34 cellular contexts compared by ENCODE assay signal in genomic region chr2:47127862-47128543, GRCh38. TPM values are rescaled to one million over a fixed set of nuclear protein-coding genes. Genes with fewer than 3 reads are reported as not detected.
A peak's percentile ranks its signal among the peaks of the same experiment; 100 is the strongest.
DNase-seq lines count a peak whose midpoint lies in the region; ATAC-seq and TF ChIP-seq lines count a peak whose summit lies in the region.
"Had no signal": no experiment of that assay in that cellular context is flagged by ENCODE, and none has a peak within 500 bp of the region (broad histone marks: within the 10 kb centered on the region; RNA-seq: fewer than 3 reads in every experiment).

No MANE protein-coding gene starts in this region.

- H3F3A ChIP-seq in Loucy (ENCODE audit: low read depth), result no peaks in the 10 kb centered on the region

- H3K36me3 ChIP-seq in Loucy (ENCODE audit: insufficient read depth, low read length), result no peaks in the 10 kb centered on the region
- H3K36me3 ChIP-seq in endodermal cell (ENCODE audit: control insufficient read depth, insufficient read depth, low read length), result no peaks in the 10 kb centered on the region
- no peaks in the 10 kb centered on the region for H3K36me3 ChIP-seq in rectal smooth muscle tissue (ENCODE audit: control insufficient read depth, insufficient read depth, low read length)
- H3K36me3 ChIP-seq: upper lobe of left lung had no signal

- no peak overlapping the region for H3K27ac Mint-ChIP-seq in endodermal cell
- H3K27ac Mint-ChIP-seq: activated T-helper 1 cell treated with anti-CD3 and anti-CD28 coated beads, Interleukin-12 subunit alpha, Interleukin-12 subunit beta, Interleukin-2, Interleukin-4 antibody, amounts not matched to agents 30 ng/mL and 10 ng/mL and 1 ng/mL, durations not matched to agents 14 hours and 24 hours and 36 hours; CD8-positive, alpha-beta T cell had no signal

- H2AFZ ChIP-seq in Loucy (ENCODE audit: low read length), result no peak overlapping the region

- DNase-seq in DMS53 (lab: John Stamatoyannopoulos, UW) (peak; percentile 20), DMS53 treated with DMSO at 0.1 percent for 48 hours (lab: John Stamatoyannopoulos, UW; ENCODE audit: unreplicated experiment) (no peak), endodermal cell (peak; percentile 51), T-helper 1 cell (no peak), AG20443 (ENCODE audit: low spot score) (no peak)
- DNase-seq: 8988T; activated CD4-positive, alpha-beta T cell treated with anti-CD3 and anti-CD28 coated beads, Interleukin-2, amount 50 U/mL, for 4 hours; activated CD4-positive, CD25-positive, alpha-beta regulatory T cell; activated naive CD4-positive, alpha-beta T cell treated with anti-CD3 and anti-CD28 coated beads, Interleukin-2, amount 50 U/mL, for 16 hours; AML-193; anterior cingulate cortex; CD8-positive, alpha-beta T cell; dermis blood vessel endothelial cell; DMS79; left colon; naive B cell; NCI-H1417; NCI-H526 treated with DMSO at 0.1 percent for 48 hours; nucleus accumbens; OCI-M1; Right ventricle myocardium superior; stimulated activated CD4-positive, alpha-beta T cell treated with anti-CD3 and anti-CD28 coated beads, Interleukin-1b, Interleukin-23, amount 100 ng/mL, for 48 hours; substantia nigra; SW 1271; upper lobe of left lung had no signal

- H3K4me3 Mint-ChIP-seq in endodermal cell, result no peak overlapping the region
- H3K4me3 Mint-ChIP-seq: activated T-helper 1 cell treated with anti-CD3 and anti-CD28 coated beads, Interleukin-12 subunit alpha, Interleukin-12 subunit beta, Interleukin-2, Interleukin-4 antibody, amounts not matched to agents 30 ng/mL and 10 ng/mL and 1 ng/mL, durations not matched to agents 14 hours and 24 hours and 36 hours; CD8-positive, alpha-beta T cell; naive B cell had no signal

- H3K4me1 ChIP-seq in Loucy (ENCODE audit: insufficient read depth, low read length, poor library complexity, severe bottlenecking), result no peaks in the 10 kb centered on the region
- H3K4me1 ChIP-seq in endodermal cell (ENCODE audit: control insufficient read depth, insufficient read depth, low read length), result no peaks in the 10 kb centered on the region
- H3K4me1 ChIP-seq in rectal smooth muscle tissue (ENCODE audit: control insufficient read depth, insufficient read depth, low read length), result no peaks in the 10 kb centered on the region
- H3K4me1 ChIP-seq: upper lobe of left lung had no signal

- H3K27me3 ChIP-seq in Loucy (ENCODE audit: insufficient read depth, low read length, poor library complexity, severe bottlenecking), result no peaks in the 10 kb centered on the region
- H3K27me3 ChIP-seq in endodermal cell (ENCODE audit: control insufficient read depth, insufficient read depth, low read length, poor library complexity, severe bottlenecking), result no peaks in the 10 kb centered on the region
- H3K27me3 ChIP-seq in rectal smooth muscle tissue (ENCODE audit: control insufficient read depth, insufficient read depth, low read length), result no peaks in the 10 kb centered on the region
- H3K27me3 ChIP-seq: upper lobe of left lung had no signal

- peaks cover 4% of the 10 kb centered on the region for H3K27me3 Mint-ChIP-seq in endodermal cell (ENCODE audit: insufficient read depth)
- H3K27me3 Mint-ChIP-seq: naive B cell had no signal

- TF ChIP-seq CTCF in Loucy (conservative IDR thresholded peaks at IDR 0.05; ENCODE audit: low read length) (0 out of 2 replicates have a peak, but pooled peaks have one; percentile 17), endodermal cell (conservative IDR thresholded peaks at IDR 0.05) (peak; percentile 47)

- H3K36me3 Mint-ChIP-seq in endodermal cell (ENCODE audit: low read depth), result peaks cover 4% of the 10 kb centered on the region
- H3K36me3 Mint-ChIP-seq: CD8-positive, alpha-beta T cell had no signal

- ATAC-seq in GM18867 (IDR thresholded peaks at IDR 0.05; ENCODE audit: unreplicated experiment), result no peak
- ATAC-seq: CD8-positive, alpha-beta T cell; left colon had no signal

- no peaks in the 10 kb centered on the region for H3K79me2 ChIP-seq in Loucy (ENCODE audit: insufficient read depth, low read length)

- no peak overlapping the region for H3K4me3 ChIP-seq in Loucy (ENCODE audit: low read length, poor library complexity, severe bottlenecking)
- H3K4me3 ChIP-seq in endodermal cell (ENCODE audit: low read length), result no peak overlapping the region
- H3K4me3 ChIP-seq in rectal smooth muscle tissue (ENCODE audit: low read length), result no peak overlapping the region
- H3K4me3 ChIP-seq: skin epidermis, upper lobe of left lung had no signal

- no peaks in the 10 kb centered on the region for H3K9me2 ChIP-seq in Loucy (replicated peaks; ENCODE audit: low read depth, low read length)

- H3K27ac ChIP-seq in endodermal cell (ENCODE audit: low read depth, low read length) (no peak overlapping the region), rectal smooth muscle tissue (ENCODE audit: low read depth, low read length) (peak overlapping the region; percentile 28)
- H3K27ac ChIP-seq: skin epidermis, upper lobe of left lung had no signal

- WGBS in endodermal cell (ENCODE audit: insufficient coverage in 1 of 2, insufficient read length in 1 of 2), 2 experiments, result 62 to 100% methylated on average over 3 to 7 of the region's 7 CpGs

- H3K9me3 Mint-ChIP-seq in endodermal cell, result peaks cover 12% of the 10 kb centered on the region
- H3K9me3 Mint-ChIP-seq: activated T-helper 1 cell treated with anti-CD3 and anti-CD28 coated beads, Interleukin-12 subunit alpha, Interleukin-12 subunit beta, Interleukin-2, Interleukin-4 antibody, amounts not matched to agents 30 ng/mL and 10 ng/mL and 1 ng/mL, durations not matched to agents 14 hours and 24 hours and 36 hours; CD8-positive, alpha-beta T cell had no signal

- peaks cover 18% of the 10 kb centered on the region for H3K4me1 Mint-ChIP-seq in endodermal cell
- H3K4me1 Mint-ChIP-seq: naive B cell had no signal

- H4K20me1 ChIP-seq in Loucy (ENCODE audit: insufficient read depth, low read length, poor library complexity, severe bottlenecking), result no peaks in the 10 kb centered on the region

- H3K4me2 ChIP-seq in Loucy (ENCODE audit: low read depth, low read length, poor library complexity, severe bottlenecking), result no peak overlapping the region

- H3K9me3 ChIP-seq in Loucy (ENCODE audit: insufficient read depth, low read depth, low read length) (no peaks in the 10 kb centered on the region), endodermal cell (ENCODE audit: control insufficient read depth, low read length) (no peaks in the 10 kb centered on the region)
- H3K9me3 ChIP-seq: upper lobe of left lung had no signal

- H3K9ac ChIP-seq in Loucy (ENCODE audit: low read depth, low read length, poor library complexity, severe bottlenecking) (no peak overlapping the region), endodermal cell (ENCODE audit: extremely low read depth, low read length, poor library complexity, severe bottlenecking) (no peak overlapping the region), rectal smooth muscle tissue (ENCODE audit: low read length) (no peak overlapping the region)

RNA-seq across cellular contexts. Expression of gene STPG4, which starts 27.1 kb away (rescaled TPM):
- under 1 TPM; 0.15 to 0.42 TPM for total RNA-seq in endodermal cell
- polyA plus RNA-seq in endodermal cell (2013, experiment 1 of 2), result not detected
- 0.25 TPM for polyA plus RNA-seq in endodermal cell (2013, experiment 2 of 2)
- total RNA-seq: cardiac septum, dermis blood vessel endothelial cell, MCF 10A, mesenteric fat pad, pulmonary artery endothelial cell, Right ventricle myocardium superior had no signal

RNA-seq across cellular contexts. Expression of gene CALM2, which starts 48.3 kb away (rescaled TPM):
- total RNA-seq in endodermal cell, result 100 to 1,000 TPM; 430 TPM
- polyA plus RNA-seq in endodermal cell (2013, experiment 1 of 2), result 679 TPM
- polyA plus RNA-seq in endodermal cell (2013, experiment 2 of 2), result 697 TPM

Comparison
In these comparisons a context has a peak if more than half of its experiments do, and no peak if none do; other contexts are left out.
1. DNase-seq: peak in DMS53 (single experiment) and endodermal cell (single experiment); none in DMS53 treated with DMSO at 0.1 percent for 48 hours (single experiment), T-helper 1 cell (0 of 5) and AG20443 (single experiment).